ENCODE assay signal across 1 cellular context in the genomic region with DNA sequence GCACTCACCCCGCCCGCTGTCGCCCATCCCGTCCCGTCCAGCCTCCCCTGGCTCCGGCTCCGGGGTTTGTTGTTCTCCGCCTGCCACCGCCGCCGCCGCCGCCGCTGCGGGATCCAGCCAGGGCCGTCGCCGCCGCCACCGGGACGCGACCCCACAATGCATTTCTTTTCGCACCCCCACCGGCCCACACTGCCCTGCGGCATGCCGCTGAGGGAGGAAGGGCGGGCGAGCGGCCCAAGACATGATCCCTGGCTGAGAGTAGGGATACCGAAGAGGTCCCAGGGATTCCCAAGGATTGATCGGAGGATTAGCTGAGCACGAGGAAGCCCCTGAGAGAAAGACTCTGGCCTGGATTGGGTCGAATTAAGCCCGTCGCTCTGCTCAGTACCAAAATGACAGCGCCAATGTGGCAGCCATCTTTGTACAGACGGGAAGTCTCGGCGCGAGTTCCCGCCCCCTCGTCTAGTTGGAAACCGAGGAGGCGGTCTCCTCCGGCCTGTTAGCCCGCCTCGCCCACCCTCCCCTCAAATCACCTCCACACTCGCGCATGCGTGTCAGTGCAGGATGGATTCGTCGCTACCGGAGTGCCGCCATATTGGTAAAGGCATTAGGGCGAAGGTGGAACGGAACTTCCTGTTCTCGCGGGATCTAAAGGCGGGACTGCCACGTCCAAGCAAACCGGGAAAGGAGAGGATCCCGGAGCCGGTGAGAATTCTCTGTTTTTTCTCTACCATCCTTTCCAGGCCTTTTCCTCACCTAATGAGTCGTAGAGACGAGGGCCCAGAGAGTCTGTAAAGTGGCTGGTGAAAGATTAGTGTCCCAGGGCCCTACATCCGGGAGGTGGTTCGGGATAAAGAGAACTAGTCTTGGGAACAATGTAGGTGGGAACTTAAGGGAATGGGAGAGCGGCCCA.
A peak's percentile ranks its signal among the peaks of the same experiment; 100 is the strongest.
TF ChIP-seq lines count a peak whose summit lies in the region.

A gene (minus strand): TSS at position 432 of the 913 bp plus-strand sequence. CDS start 189 bp downstream, at position 243.
A gene with protein sequence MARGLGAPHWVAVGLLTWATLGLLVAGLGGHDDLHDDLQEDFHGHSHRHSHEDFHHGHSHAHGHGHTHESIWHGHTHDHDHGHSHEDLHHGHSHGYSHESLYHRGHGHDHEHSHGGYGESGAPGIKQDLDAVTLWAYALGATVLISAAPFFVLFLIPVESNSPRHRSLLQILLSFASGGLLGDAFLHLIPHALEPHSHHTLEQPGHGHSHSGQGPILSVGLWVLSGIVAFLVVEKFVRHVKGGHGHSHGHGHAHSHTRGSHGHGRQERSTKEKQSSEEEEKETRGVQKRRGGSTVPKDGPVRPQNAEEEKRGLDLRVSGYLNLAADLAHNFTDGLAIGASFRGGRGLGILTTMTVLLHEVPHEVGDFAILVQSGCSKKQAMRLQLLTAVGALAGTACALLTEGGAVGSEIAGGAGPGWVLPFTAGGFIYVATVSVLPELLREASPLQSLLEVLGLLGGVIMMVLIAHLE (plus strand): TSS at position 634 of the 913 bp plus-strand sequence. CDS start 379 bp downstream, outside the sequence.

TF ChIP-seq in Ishikawa, 13 proteins besides CTCF, POLR2A, EP300 and RAD21 (continued from another document):
- TF ChIP-seq, protein P1, sequence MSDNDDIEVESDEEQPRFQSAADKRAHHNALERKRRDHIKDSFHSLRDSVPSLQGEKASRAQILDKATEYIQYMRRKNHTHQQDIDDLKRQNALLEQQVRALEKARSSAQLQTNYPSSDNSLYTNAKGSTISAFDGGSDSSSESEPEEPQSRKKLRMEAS (IDR thresholded peaks at IDR 0.05): peak; percentile 14; the same call in 1 of the 2 replicates
- TF ChIP-seq, protein P2, sequence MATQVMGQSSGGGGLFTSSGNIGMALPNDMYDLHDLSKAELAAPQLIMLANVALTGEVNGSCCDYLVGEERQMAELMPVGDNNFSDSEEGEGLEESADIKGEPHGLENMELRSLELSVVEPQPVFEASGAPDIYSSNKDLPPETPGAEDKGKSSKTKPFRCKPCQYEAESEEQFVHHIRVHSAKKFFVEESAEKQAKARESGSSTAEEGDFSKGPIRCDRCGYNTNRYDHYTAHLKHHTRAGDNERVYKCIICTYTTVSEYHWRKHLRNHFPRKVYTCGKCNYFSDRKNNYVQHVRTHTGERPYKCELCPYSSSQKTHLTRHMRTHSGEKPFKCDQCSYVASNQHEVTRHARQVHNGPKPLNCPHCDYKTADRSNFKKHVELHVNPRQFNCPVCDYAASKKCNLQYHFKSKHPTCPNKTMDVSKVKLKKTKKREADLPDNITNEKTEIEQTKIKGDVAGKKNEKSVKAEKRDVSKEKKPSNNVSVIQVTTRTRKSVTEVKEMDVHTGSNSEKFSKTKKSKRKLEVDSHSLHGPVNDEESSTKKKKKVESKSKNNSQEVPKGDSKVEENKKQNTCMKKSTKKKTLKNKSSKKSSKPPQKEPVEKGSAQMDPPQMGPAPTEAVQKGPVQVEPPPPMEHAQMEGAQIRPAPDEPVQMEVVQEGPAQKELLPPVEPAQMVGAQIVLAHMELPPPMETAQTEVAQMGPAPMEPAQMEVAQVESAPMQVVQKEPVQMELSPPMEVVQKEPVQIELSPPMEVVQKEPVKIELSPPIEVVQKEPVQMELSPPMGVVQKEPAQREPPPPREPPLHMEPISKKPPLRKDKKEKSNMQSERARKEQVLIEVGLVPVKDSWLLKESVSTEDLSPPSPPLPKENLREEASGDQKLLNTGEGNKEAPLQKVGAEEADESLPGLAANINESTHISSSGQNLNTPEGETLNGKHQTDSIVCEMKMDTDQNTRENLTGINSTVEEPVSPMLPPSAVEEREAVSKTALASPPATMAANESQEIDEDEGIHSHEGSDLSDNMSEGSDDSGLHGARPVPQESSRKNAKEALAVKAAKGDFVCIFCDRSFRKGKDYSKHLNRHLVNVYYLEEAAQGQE (IDR thresholded peaks at IDR 0.05; ENCODE audit: low read depth): no peak
- no peak for TF ChIP-seq CREB1 (IDR thresholded peaks at IDR 0.05; ENCODE audit: low read depth)
- no peak for TF ChIP-seq FOXM1 (IDR thresholded peaks at IDR 0.05; ENCODE audit: borderline replicate concordance, low read depth)
- peak; percentile 89 for TF ChIP-seq TAF1 (IDR thresholded peaks at IDR 0.05; ENCODE audit: low read depth)
- TF ChIP-seq TCF12 (IDR thresholded peaks at IDR 0.05; ENCODE audit: low read depth): peak; percentile 70
- no peak for TF ChIP-seq CEBPB (IDR thresholded peaks at IDR 0.05)
- TF ChIP-seq YY1 (IDR thresholded peaks at IDR 0.05; ENCODE audit: low read depth): peak; percentile 97
- TF ChIP-seq ZBTB7A (IDR thresholded peaks at IDR 0.05; ENCODE audit: low read depth): no peak
